8 cellular contexts compared by ENCODE assay signal in genomic region chr11:133947298-133947905, GRCh38. TPM values are rescaled to one million over a fixed set of nuclear protein-coding genes. Genes with fewer than 3 reads are reported as not detected.
DNase-seq lines count a peak whose midpoint lies in the region; ATAC-seq and TF ChIP-seq lines count a peak whose summit lies in the region.

No MANE protein-coding gene starts in this region.

- peaks cover 19% of the 10 kb centered on the region for H3K36me3 ChIP-seq in left ventricle myocardium inferior

- no peaks in the 10 kb centered on the region for H3K9me3 ChIP-seq in left ventricle myocardium inferior (replicated peaks)

- TF ChIP-seq CTCF in GM10248 (IDR thresholded peaks at IDR 0.05; ENCODE audit: control extremely low read depth, extremely low read depth, low read depth, missing control alignments) (no peak), left ventricle myocardium inferior (IDR thresholded peaks at IDR 0.05; ENCODE audit: borderline replicate concordance) (peak; percentile 61)

- CTCF ChIA-PET in GM10248 (lab: Yijun Ruan, JAX) = interaction anchor here (1.2 kb wide), 1 partner anchor 8 kb away, joined by 3 read pairs; no protein-coding TSS in a partner anchor

- ATAC-seq in HG03354 (IDR thresholded peaks at IDR 0.05; ENCODE audit: poor library complexity, severe bottlenecking, unreplicated experiment) (peak; percentile 55), GM18498 (IDR thresholded peaks at IDR 0.05; ENCODE audit: unreplicated experiment) (no peak)

- peak overlapping the region; percentile 49 for H3K4me3 ChIP-seq in left ventricle myocardium inferior

- peaks cover 88% of the 10 kb centered on the region for H3K4me1 ChIP-seq in left ventricle myocardium inferior

- DNase-seq in GM10248 (ENCODE audit: extremely low spot score) (peak; percentile 62), RPMI8226 (peak; percentile 64), left ventricle myocardium inferior (peak; percentile 60), NCI-H748 (lab: John Stamatoyannopoulos, UW; ENCODE audit: unreplicated experiment) (no peak)
- DNase-seq in activated naive CD4-positive, alpha-beta T cell treated with anti-CD3 and anti-CD28 coated beads, Interleukin-2, amount 50 U/mL, for 16 hours = peak; percentile 57
- DNase-seq in stimulated activated CD4-positive, alpha-beta T cell treated with anti-CD3 and anti-CD28 coated beads, Interleukin-12 subunit alpha, Interleukin-12 subunit beta, amount 100 ng/mL, for 48 hours (ENCODE audit: low read depth in 2 of 3, low spot score in 1 of 3) = peak; percentile 44 to 62 (median 44)

- POLR2A ChIA-PET in GM10248 (lab: Yijun Ruan, JAX) = no interaction called here

- intact Hi-C loops in left ventricle myocardium inferior (cut with micrococcal nuclease) = no loop called here

- H3K27me3 ChIP-seq in left ventricle myocardium inferior (ENCODE audit: low read depth) = no peaks in the 10 kb centered on the region

- H3K27ac ChIP-seq in left ventricle myocardium inferior (replicated peaks) = peak overlapping the region; percentile 77

RNA-seq across cellular contexts. Expression of gene IGSF9B, which starts 9.4 kb away (rescaled TPM):
- total RNA-seq in left ventricle myocardium inferior = 44.1 TPM
